In the genomic region with DNA sequence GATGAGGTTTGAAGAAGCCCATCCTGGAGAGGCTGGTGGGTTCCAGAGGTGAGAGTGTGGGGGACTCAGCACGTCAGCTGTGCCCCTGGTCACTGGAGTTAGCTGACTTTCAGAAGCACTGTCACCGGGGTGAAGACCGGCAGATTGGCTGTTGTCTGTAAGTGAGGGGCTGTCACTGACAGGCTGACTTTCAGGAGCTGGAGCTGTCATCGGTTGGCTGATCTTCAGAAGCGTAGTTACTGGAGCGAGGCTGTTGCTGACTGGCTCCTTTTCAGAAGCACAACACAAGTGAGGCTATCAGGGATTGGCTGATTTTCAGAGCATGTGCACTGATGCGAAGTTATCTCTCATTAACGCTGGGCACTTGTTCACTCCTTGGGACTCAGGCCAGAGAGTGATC, we compare ENCODE assay signal across 23 cellular contexts.
"Had no signal": no experiment of that assay in that cellular context is flagged by ENCODE, and none has a peak within 500 bp of the region (broad histone marks: within the 10 kb centered on the region; RNA-seq: fewer than 3 reads in every experiment).

No MANE protein-coding gene starts in this region.

- DNase-seq: activated CD4-positive, alpha-beta memory T cell treated with anti-CD3 and anti-CD28 coated beads, Interleukin-2, amount 10 ng/mL, durations not matched to agents 7 days and 5 days; activated CD4-positive, alpha-beta T cell treated with anti-CD3 and anti-CD28 coated beads for 36 hours; activated CD4-positive, alpha-beta T cell treated with anti-CD3 and anti-CD28 coated beads, Interleukin-2, amount 50 U/mL, for 1 hour; activated gamma-delta T cell; activated naive CD4-positive, alpha-beta T cell treated with anti-CD3 and anti-CD28 coated beads for 36 hours; activated T-cell treated with anti-CD3 and anti-CD28 coated beads for 4 hours; activated T-cell treated with anti-CD3 and anti-CD28 coated beads, Interleukin-2, amount 50 U/mL, for 48 hours; amygdala; brain microvascular endothelial cell; Kasumi-1; NCI-H1092; NCI-H1417; NCI-H2029 treated with DMSO at 0.1 percent for 48 hours; NCI-H345; NCI-H510A treated with DMSO at 0.1 percent for 48 hours; NCI-H69; PC-3; SIG-M5; T-helper 1 cell had no signal

- H3K27me3 ChIP-seq: brain microvascular endothelial cell, cardiac muscle cell had no signal

- H3K36me3 ChIP-seq: brain microvascular endothelial cell, cardiac muscle cell had no signal

- H3K27ac ChIP-seq: brain microvascular endothelial cell, cardiac muscle cell, SK-N-MC, VCaP had no signal

- ATAC-seq: activated CD4-positive, alpha-beta T cell treated with anti-CD3 and anti-CD28 coated beads for 36 hours; activated T-helper 17 cell treated with anti-CD3 and anti-CD28 coated beads, Interleukin-2, amount 50 U/mL, for 72 hours; PC-3 had no signal

- H3K4me3 ChIP-seq: cardiac muscle cell, SK-N-MC had no signal
